ENCODE assay signal across 1 cellular context in genomic region chr7:67302113-67303039, GRCh38.
A peak's percentile ranks its signal among the peaks of the same experiment; 100 is the strongest.
TF ChIP-seq lines count a peak whose summit lies in the region.

No MANE protein-coding gene starts in this region.

TF ChIP-seq in HepG2, 621 proteins besides CTCF, POLR2A, EP300 and RAD21 (continued from another document and continues in another):
- TF ChIP-seq MYPOP (CRISPR knock-in tag; IDR thresholded peaks at IDR 0.05) (peak; percentile 76; the same call in 1 of the 2 replicates), ATF7 (IDR thresholded peaks at IDR 0.05) (no peak), ATF7 (CRISPR knock-in tag; IDR thresholded peaks at IDR 0.05) (0 out of 2 replicates have a peak, but pooled peaks have one; percentile 26), ZNF605 (CRISPR knock-in tag; IDR thresholded peaks at IDR 0.05) (peak; percentile 69; the same call in 1 of the 2 replicates), ZNF296 (CRISPR knock-in tag; conservative IDR thresholded peaks at IDR 0.05) (no peak), EEA1 (CRISPR knock-in tag; IDR thresholded peaks at IDR 0.05; ENCODE audit: borderline replicate concordance) (no peak), ZNF124 (CRISPR knock-in tag; IDR thresholded peaks at IDR 0.05) (no peak), SIN3A (IDR thresholded peaks at IDR 0.05; ENCODE audit: borderline replicate concordance, low read depth, low read length) (peak; percentile 84; the same call in 1 of the 2 replicates), ZFP62 (CRISPR knock-in tag; IDR thresholded peaks at IDR 0.05) (no peak), LCORL (IDR thresholded peaks at IDR 0.05) (no peak), LCORL (CRISPR knock-in tag; IDR thresholded peaks at IDR 0.05) (peak; percentile 62), ZNF224 (CRISPR knock-in tag; IDR thresholded peaks at IDR 0.05) (0 out of 2 replicates have a peak, but pooled peaks have one; percentile 23), PRDM10 (CRISPR knock-in tag; IDR thresholded peaks at IDR 0.05; ENCODE audit: low read depth) (no peak), XBP1 (CRISPR knock-in tag; IDR thresholded peaks at IDR 0.05) (no peak), AKAP8 (CRISPR knock-in tag; IDR thresholded peaks at IDR 0.05) (peak; percentile 60; the same call in 1 of the 2 replicates), RCOR2 (CRISPR knock-in tag; IDR thresholded peaks at IDR 0.05) (no peak), THAP9 (CRISPR knock-in tag; IDR thresholded peaks at IDR 0.05; ENCODE audit: borderline replicate concordance) (peak; percentile 89; the same call in 1 of the 2 replicates), TRIM24 (CRISPR knock-in tag; IDR thresholded peaks at IDR 0.05) (no peak), SOX6 (IDR thresholded peaks at IDR 0.05) (no peak), SOX6 (CRISPR knock-in tag; IDR thresholded peaks at IDR 0.05) (peak; percentile 44; the same call in 1 of the 2 replicates), HNRNPL (IDR thresholded peaks at IDR 0.05; ENCODE audit: low read depth, low read length) (no peak), ZSCAN9 (CRISPR knock-in tag; IDR thresholded peaks at IDR 0.05; ENCODE audit: borderline replicate concordance) (peak; percentile 17; the same call in 1 of the 2 replicates), CEBPZ (IDR thresholded peaks at IDR 0.05; ENCODE audit: low read length) (no peak), ZNF281 (CRISPR knock-in tag; IDR thresholded peaks at IDR 0.05; ENCODE audit: borderline replicate concordance) (no peak), REL (CRISPR knock-in tag; conservative IDR thresholded peaks at IDR 0.05) (no peak), HDAC1 (CRISPR knock-in tag; IDR thresholded peaks at IDR 0.05) (peak; percentile 79), HOXA9 (CRISPR knock-in tag; IDR thresholded peaks at IDR 0.05; ENCODE audit: borderline replicate concordance) (no peak), ZNF589 (CRISPR knock-in tag; conservative IDR thresholded peaks at IDR 0.05) (no peak), E2F5 (CRISPR knock-in tag; conservative IDR thresholded peaks at IDR 0.05) (no peak), TRAFD1 (CRISPR knock-in tag; IDR thresholded peaks at IDR 0.05; ENCODE audit: borderline replicate concordance) (no peak), ZNF552 (CRISPR knock-in tag; IDR thresholded peaks at IDR 0.05; ENCODE audit: borderline replicate concordance) (0 out of 2 replicates have a peak, but pooled peaks have one; percentile 33), CENPBD1 (CRISPR knock-in tag; IDR thresholded peaks at IDR 0.05; ENCODE audit: borderline replicate concordance, low read depth) (no peak), ZNF800 (CRISPR knock-in tag; IDR thresholded peaks at IDR 0.05) (0 out of 2 replicates have a peak, but pooled peaks have one; percentile 56), ZNF709 (CRISPR knock-in tag; IDR thresholded peaks at IDR 0.05) (no peak), ZKSCAN1 (IDR thresholded peaks at IDR 0.05; ENCODE audit: low read length) (no peak), ZBTB43 (CRISPR knock-in tag; conservative IDR thresholded peaks at IDR 0.05) (0 out of 2 replicates have a peak, but pooled peaks have one; percentile 19), ZFP82 (CRISPR knock-in tag; IDR thresholded peaks at IDR 0.05; ENCODE audit: borderline replicate concordance) (0 out of 2 replicates have a peak, but pooled peaks have one; percentile 70)
